ENCODE assay signal across 3 cellular contexts in the genomic region with DNA sequence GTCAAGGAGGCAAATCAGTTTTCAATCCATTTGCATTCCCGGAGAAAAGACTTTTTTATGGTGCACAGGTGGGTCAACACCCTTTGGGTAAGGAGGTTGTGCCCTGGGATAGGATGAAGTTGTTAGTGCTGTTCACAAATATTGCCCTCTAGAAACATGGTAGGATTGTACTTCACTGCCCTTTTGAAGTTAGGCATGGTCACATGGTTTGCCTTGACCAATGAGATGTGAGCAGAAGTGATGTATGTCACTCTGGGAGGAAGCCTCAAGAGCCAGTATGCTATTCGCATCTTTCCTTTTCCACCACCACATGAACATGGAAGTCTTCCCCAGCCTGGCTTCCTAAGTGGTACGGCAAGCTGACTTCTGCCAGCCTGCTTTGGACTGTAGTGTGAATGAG.
A peak's percentile ranks its signal among the peaks of the same experiment; 100 is the strongest.
TF ChIP-seq lines count a peak whose summit lies in the region.

No MANE protein-coding gene starts in this region.

TF ChIP-seq in GM23338, 12 proteins besides CTCF, POLR2A, EP300 and RAD21 (continues in another document):
- TF ChIP-seq STAT1 (IDR thresholded peaks at IDR 0.05; ENCODE audit: unreplicated experiment): no peak
- no peak for TF ChIP-seq POLR2AphosphoS5 (IDR thresholded peaks at IDR 0.05; ENCODE audit: low read depth)
- no peak for TF ChIP-seq EZH2 (IDR thresholded peaks at IDR 0.05; ENCODE audit: low read depth, unreplicated experiment)
- TF ChIP-seq ETS1 (IDR thresholded peaks at IDR 0.05): no peak
- no peak for TF ChIP-seq NANOG (IDR thresholded peaks at IDR 0.05; ENCODE audit: borderline replicate concordance)
- no peak for TF ChIP-seq JUNB (IDR thresholded peaks at IDR 0.05; ENCODE audit: unreplicated experiment)

TF ChIP-seq in IMR-90, 13 proteins besides CTCF, POLR2A, EP300 and RAD21:
- no peak for TF ChIP-seq RFX5 (IDR thresholded peaks at IDR 0.05; ENCODE audit: low read depth, low read length)
- TF ChIP-seq MAZ (IDR thresholded peaks at IDR 0.05; ENCODE audit: borderline replicate concordance, low read depth, low read length): no peak
- no peak for TF ChIP-seq FOS (IDR thresholded peaks at IDR 0.05; ENCODE audit: low read depth, low read length)
- no peak for TF ChIP-seq CHD1 (IDR thresholded peaks at IDR 0.05; ENCODE audit: low read depth, low read length)
- TF ChIP-seq RCOR1 (IDR thresholded peaks at IDR 0.05; ENCODE audit: insufficient replicate concordance, low read length): no peak
- TF ChIP-seq, protein P1, sequence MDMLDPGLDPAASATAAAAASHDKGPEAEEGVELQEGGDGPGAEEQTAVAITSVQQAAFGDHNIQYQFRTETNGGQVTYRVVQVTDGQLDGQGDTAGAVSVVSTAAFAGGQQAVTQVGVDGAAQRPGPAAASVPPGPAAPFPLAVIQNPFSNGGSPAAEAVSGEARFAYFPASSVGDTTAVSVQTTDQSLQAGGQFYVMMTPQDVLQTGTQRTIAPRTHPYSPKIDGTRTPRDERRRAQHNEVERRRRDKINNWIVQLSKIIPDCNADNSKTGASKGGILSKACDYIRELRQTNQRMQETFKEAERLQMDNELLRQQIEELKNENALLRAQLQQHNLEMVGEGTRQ (IDR thresholded peaks at IDR 0.05; ENCODE audit: low read depth, low read length): no peak
- TF ChIP-seq CEBPB (IDR thresholded peaks at IDR 0.05; ENCODE audit: low read depth, low read length): no peak
- TF ChIP-seq MXI1 (IDR thresholded peaks at IDR 0.05; ENCODE audit: borderline replicate concordance, low read depth, low read length): no peak
- no peak for TF ChIP-seq NFE2L2 (IDR thresholded peaks at IDR 0.05; ENCODE audit: low read depth, low read length)
- TF ChIP-seq, protein P2, sequence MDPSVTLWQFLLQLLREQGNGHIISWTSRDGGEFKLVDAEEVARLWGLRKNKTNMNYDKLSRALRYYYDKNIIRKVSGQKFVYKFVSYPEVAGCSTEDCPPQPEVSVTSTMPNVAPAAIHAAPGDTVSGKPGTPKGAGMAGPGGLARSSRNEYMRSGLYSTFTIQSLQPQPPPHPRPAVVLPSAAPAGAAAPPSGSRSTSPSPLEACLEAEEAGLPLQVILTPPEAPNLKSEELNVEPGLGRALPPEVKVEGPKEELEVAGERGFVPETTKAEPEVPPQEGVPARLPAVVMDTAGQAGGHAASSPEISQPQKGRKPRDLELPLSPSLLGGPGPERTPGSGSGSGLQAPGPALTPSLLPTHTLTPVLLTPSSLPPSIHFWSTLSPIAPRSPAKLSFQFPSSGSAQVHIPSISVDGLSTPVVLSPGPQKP (IDR thresholded peaks at IDR 0.05; ENCODE audit: borderline replicate concordance, low read depth, low read length): no peak
TF ChIP-seq in IMR-90: peak in this region for 0.

TF ChIP-seq in GM12878, 131 proteins besides CTCF, POLR2A, EP300 and RAD21:
- TF ChIP-seq, protein P3, sequence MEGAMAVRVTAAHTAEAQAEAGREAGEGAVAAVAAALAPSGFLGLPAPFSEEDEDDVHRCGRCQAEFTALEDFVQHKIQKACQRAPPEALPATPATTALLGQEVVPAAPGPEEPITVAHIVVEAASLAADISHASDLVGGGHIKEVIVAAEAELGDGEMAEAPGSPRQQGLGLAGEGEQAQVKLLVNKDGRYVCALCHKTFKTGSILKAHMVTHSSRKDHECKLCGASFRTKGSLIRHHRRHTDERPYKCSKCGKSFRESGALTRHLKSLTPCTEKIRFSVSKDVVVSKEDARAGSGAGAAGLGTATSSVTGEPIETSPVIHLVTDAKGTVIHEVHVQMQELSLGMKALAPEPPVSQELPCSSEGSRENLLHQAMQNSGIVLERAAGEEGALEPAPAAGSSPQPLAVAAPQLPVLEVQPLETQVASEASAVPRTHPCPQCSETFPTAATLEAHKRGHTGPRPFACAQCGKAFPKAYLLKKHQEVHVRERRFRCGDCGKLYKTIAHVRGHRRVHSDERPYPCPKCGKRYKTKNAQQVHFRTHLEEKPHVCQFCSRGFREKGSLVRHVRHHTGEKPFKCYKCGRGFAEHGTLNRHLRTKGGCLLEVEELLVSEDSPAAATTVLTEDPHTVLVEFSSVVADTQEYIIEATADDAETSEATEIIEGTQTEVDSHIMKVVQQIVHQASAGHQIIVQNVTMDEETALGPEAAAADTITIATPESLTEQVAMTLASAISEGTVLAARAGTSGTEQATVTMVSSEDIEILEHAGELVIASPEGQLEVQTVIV (IDR thresholded peaks at IDR 0.05; ENCODE audit: borderline replicate concordance, partially characterized antibody): no peak
- no peak for TF ChIP-seq DPF2 (IDR thresholded peaks at IDR 0.05)
- TF ChIP-seq ZNF207 (IDR thresholded peaks at IDR 0.05; ENCODE audit: borderline replicate concordance): no peak
- TF ChIP-seq IKZF1 (conservative IDR thresholded peaks at IDR 0.05): no peak
- TF ChIP-seq, protein P2 (IDR thresholded peaks at IDR 0.05; ENCODE audit: low read depth, low read length): no peak
- TF ChIP-seq BHLHE40 (IDR thresholded peaks at IDR 0.05; ENCODE audit: borderline replicate concordance in 1 of 2, low read depth in 2 of 2, low read length in 1 of 2): no peak
- peak; percentile 47; the same call in 1 of the 2 replicates for TF ChIP-seq YY1 (IDR thresholded peaks at IDR 0.05; ENCODE audit: low read depth, low read length)
- TF ChIP-seq USF1 (IDR thresholded peaks at IDR 0.05; ENCODE audit: borderline replicate concordance, extremely low read length, insufficient read depth, low read depth, low read length): peak; percentile 20
- no peak for TF ChIP-seq HDAC2 (IDR thresholded peaks at IDR 0.05)
- TF ChIP-seq SREBF1 (IDR thresholded peaks at IDR 0.05; ENCODE audit: low read length): no peak
- TF ChIP-seq NRF1 (conservative IDR thresholded peaks at IDR 0.05; ENCODE audit: low read depth, low read length): no peak
- TF ChIP-seq, protein P4, sequence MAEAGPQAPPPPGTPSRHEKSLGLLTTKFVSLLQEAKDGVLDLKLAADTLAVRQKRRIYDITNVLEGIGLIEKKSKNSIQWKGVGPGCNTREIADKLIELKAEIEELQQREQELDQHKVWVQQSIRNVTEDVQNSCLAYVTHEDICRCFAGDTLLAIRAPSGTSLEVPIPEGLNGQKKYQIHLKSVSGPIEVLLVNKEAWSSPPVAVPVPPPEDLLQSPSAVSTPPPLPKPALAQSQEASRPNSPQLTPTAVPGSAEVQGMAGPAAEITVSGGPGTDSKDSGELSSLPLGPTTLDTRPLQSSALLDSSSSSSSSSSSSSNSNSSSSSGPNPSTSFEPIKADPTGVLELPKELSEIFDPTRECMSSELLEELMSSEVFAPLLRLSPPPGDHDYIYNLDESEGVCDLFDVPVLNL (IDR thresholded peaks at IDR 0.05; ENCODE audit: low read depth, low read length): no peak
- no peak for TF ChIP-seq JUND (IDR thresholded peaks at IDR 0.05; ENCODE audit: low read depth, low read length)
